Comparison of ENCODE assay signal across 21 cellular contexts in the genomic region with DNA sequence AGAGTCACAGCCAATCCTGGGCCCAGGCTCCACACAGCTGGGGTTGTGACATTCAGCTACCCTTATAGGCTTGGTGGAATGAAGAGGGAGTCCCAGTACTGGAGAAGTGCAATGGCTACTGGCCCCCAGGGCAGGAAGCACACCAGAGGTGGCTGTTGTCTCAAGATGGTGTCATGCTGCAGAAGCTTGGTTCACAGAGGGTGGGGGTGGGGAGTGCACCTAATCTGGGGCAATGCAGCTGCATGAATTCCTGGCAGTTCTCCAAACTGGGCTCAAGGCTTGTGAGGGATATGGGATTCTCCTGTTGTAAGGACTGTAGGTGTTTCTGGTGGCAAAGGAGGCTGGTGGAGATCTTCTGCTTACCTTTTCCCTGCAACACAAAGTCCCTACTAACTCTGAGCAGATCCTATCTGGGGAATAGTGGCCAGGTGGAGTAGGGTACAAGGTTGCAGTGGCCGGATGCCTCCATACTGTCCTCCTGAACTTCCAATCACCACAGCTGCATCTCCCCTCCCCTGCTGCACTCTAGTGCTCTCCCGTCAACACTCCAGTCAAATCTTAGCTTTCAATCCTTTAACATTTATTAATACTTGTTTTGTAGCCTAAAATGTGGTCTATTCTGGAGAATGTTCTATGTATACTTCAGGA. TPM values are rescaled to one million over a fixed set of nuclear protein-coding genes. Genes with fewer than 3 reads are reported as not detected.
DNase-seq lines count a peak whose midpoint lies in the region; ATAC-seq and TF ChIP-seq lines count a peak whose summit lies in the region.
"Had no signal": no experiment of that assay in that cellular context is flagged by ENCODE, and none has a peak within 500 bp of the region (broad histone marks: within the 10 kb centered on the region; RNA-seq: fewer than 3 reads in every experiment).

No MANE protein-coding gene starts in this region.

- H3K4me3 ChIP-seq in retinal pigment epithelial cell (ENCODE audit: low read length) = no peak overlapping the region
- H3K4me3 ChIP-seq in mucosa of descending colon = no peak overlapping the region
- H3K4me3 ChIP-seq: BLaER1, prostate gland, thoracic aorta had no signal

- intact Hi-C loops in mucosa of descending colon (cut with DNase I, micrococcal nuclease) = no loop called here

- H3K4me1 ChIP-seq in mucosa of descending colon (ENCODE audit: low read depth) = no peaks in the 10 kb centered on the region
- H3K4me1 ChIP-seq: BLaER1, prostate gland had no signal

- TF ChIP-seq CTCF in retinal pigment epithelial cell (conservative IDR thresholded peaks at IDR 0.05; ENCODE audit: low read depth, low read length) = no peak
- TF ChIP-seq CTCF in mucosa of descending colon (IDR thresholded peaks at IDR 0.05) = no peak

- DNase-seq in NCI-H510A treated with DMSO at 0.1 percent for 48 hours (lab: John Stamatoyannopoulos, UW) (peak; percentile 2), NCI-H510A (lab: John Stamatoyannopoulos, UW) (no peak), NCI-H82 treated with DMSO at 0.1 percent for 48 hours (lab: John Stamatoyannopoulos, UW; ENCODE audit: unreplicated experiment) (peak; percentile 18), erythroblast (lab: John Stamatoyannopoulos, UW) (peak; percentile 75 to 84), retinal pigment epithelial cell (ENCODE audit: low read depth) (peak; percentile 1), SKM-1 treated with dmso at 0.1 percent for 144 hours (lab: John Stamatoyannopoulos, UW; ENCODE audit: unreplicated experiment) (no peak), mucosa of descending colon (no peak), ecto neural progenitor cell (ENCODE audit: low spot score) (no peak)
- DNase-seq: activated CD8-positive, alpha-beta memory T cell treated with anti-CD3 and anti-CD28 coated beads, Interleukin-2, amount 10 ng/mL, durations not matched to agents 7 days and 5 days; DMS 273 treated with DMSO at 0.1 percent for 48 hours; effector memory CD4-positive, alpha-beta T cell; GOT3; islet precursor cell; NCI-H187 treated with DMSO at 0.1 percent for 48 hours; NCI-H524 treated with DMSO at 0.1 percent for 48 hours; nephron progenitor cell; stimulated activated CD4-positive, alpha-beta T cell treated with anti-CD3 and anti-CD28 coated beads, Interleukin-15, amount 100 ng/mL, for 24 hours had no signal

- H3K9me3 ChIP-seq in mucosa of descending colon = peaks cover 32% of the 10 kb centered on the region
- H3K9me3 ChIP-seq: prostate gland had no signal

- no peaks in the 10 kb centered on the region for H3K36me3 ChIP-seq in mucosa of descending colon (ENCODE audit: low read depth)
- H3K36me3 ChIP-seq: BLaER1, prostate gland, thoracic aorta had no signal

- TF ChIP-seq POLR2A in erythroblast (IDR thresholded peaks at IDR 0.05; ENCODE audit: low read length) = no peak

- no peak for ATAC-seq in mucosa of descending colon
- ATAC-seq: activated CD8-positive, alpha-beta memory T cell treated with anti-CD3 and anti-CD28 coated beads, Interleukin-2, amount 10 ng/mL, durations not matched to agents 7 days and 5 days; stimulated activated memory B cell treated with anti-CD40 and anti-IgM and Interleukin-4, amounts not matched to agents 10 μg/mL and 1 μg/mL and 100 μg/mL, for 72 hours had no signal

RNA-seq across cellular contexts. Expression of gene PLA2G12B, which starts 27.4 kb away (rescaled TPM):
- 10 to 100 TPM; 10.7 to 16.9 (median 13.9) TPM for total RNA-seq in mucosa of descending colon
- total RNA-seq: activated CD8-positive, alpha-beta memory T cell treated with anti-CD3 and anti-CD28 coated beads, Interleukin-2, amount 10 ng/mL, durations not matched to agents 7 days and 5 days; prostate gland; thoracic aorta had no signal

Comparison
In these comparisons a context has a peak if more than half of its experiments do, and no peak if none do; other contexts are left out.
1. DNase-seq: peak in NCI-H510A treated with DMSO at 0.1 percent for 48 hours (single experiment), NCI-H82 treated with DMSO at 0.1 percent for 48 hours (single experiment), erythroblast (2 of 2) and retinal pigment epithelial cell (single experiment); none in NCI-H510A (single experiment), SKM-1 treated with dmso at 0.1 percent for 144 hours (single experiment), mucosa of descending colon (0 of 3) and ecto neural progenitor cell (single experiment).